In the genomic region with DNA sequence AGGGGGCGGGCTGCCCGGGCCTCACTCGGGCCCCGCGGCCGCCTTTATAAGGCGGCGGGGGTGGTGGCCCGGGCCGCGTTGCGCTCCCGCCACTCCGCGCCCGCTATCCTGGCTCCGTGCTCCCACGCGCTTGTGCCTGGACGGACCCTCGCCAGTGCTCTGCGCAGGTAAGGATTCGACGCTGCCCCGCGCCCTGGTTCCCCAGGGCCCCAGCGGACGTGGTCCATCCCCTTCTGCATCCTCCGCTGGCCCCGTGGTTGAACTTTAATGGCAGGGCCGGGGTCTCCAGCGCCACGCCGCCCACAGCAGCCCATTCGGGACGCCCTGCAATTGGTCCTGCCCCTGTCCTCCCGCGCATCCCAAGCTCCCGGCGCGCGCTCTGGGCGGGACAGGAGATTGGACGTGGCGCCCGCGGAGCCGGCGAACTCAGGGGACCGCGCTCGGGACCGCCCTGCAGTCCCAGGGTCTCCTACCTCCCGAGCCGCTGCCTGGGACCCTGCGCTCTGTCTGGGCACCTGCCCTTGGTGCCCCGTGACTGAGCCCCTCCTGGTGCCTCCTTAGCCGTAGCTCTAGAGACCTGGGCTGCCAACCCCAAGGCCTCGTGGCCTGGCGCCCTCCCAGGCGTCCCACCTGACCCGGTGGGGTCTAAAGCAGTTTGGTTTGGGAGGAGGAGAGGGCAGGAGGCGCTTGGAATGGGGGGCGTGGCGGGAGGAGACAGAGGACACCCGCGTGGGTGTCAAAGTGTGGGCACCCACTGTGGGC, we compare ENCODE assay signal across 9 cellular contexts. TPM values are rescaled to one million over a fixed set of nuclear protein-coding genes. Genes with fewer than 3 reads are reported as not detected.
DNase-seq lines count a peak whose midpoint lies in the region; ATAC-seq, FAIRE-seq and TF ChIP-seq lines count a peak whose summit lies in the region.
"Had no signal": no experiment of that assay in that cellular context is flagged by ENCODE, and none has a peak within 500 bp of the region (broad histone marks: within the 10 kb centered on the region; RNA-seq: fewer than 3 reads in every experiment).

ALPL (plus strand) TSS at position 73 of the 762 bp plus-strand sequence. CDS start 44,659 bp downstream, outside the sequence.

- RAD21 ChIA-PET in GM12878 (lab: Charles Lee; ENCODE audit: unreplicated experiment) = interaction anchor here (1.0 to 9.8 kb wide), 5 partner anchors 16 to 150 kb away, joined by 3 to 109 read pairs (median 3); no protein-coding TSS in a partner anchor

- POLR2A ChIA-PET in GM12878 (lab: Charles Lee) = no interaction called here

- H2AFZ ChIP-seq in GM12878 (ENCODE audit: control insufficient read depth, low read depth, low read length) = no peak within 1 kb of the TSS

- no peaks in the 10 kb centered on the region for H3K79me2 ChIP-seq in GM12878 (ENCODE audit: control insufficient read depth, insufficient read depth, low read length)

- H3K4me2 ChIP-seq in GM12878 (ENCODE audit: control insufficient read depth, insufficient read depth) = 0 out of 2 replicates have a peak within 1 kb of the TSS, but pooled peaks have one; percentile 15

- H3K9ac ChIP-seq in GM12878 (ENCODE audit: control insufficient read depth, insufficient read depth, low read length) = no peak within 1 kb of the TSS
- no peak within 1 kb of the TSS for H3K9ac ChIP-seq in kidney (ENCODE audit: low read length in 2 of 2)

- H3K4me1 ChIP-seq in GM12878 (ENCODE audit: control insufficient read depth, insufficient read depth, low read length) = peaks cover 10% of the 10 kb centered on the region
- H3K4me1 ChIP-seq in kidney (ENCODE audit: control insufficient read depth in 1 of 2, insufficient read depth in 1 of 2, low read depth in 1 of 2, low read length in 2 of 2) = peaks cover 1 to 15% of the 10 kb centered on the region in 2 donors
- peaks cover 8 to 51% (median 27%) of the 10 kb centered on the region in 6 donors for H3K4me1 ChIP-seq in spleen

- BruUV-seq in GM12878 (replicated peaks; lab: Mats Ljungman, UMichigan) = no TSS peak

- in situ Hi-C loops in GM12878 (cut with MboI) = no loop called here

- H3K27ac ChIP-seq in GM12878 (ENCODE audit: control insufficient read depth, insufficient read depth) (no peak within 1 kb of the TSS), kidney (ENCODE audit: low read depth in 2 of 2, low read length in 2 of 2) (peak within 1 kb of the TSS in 1 of 2 donors; percentile 24), spleen (peak within 1 kb of the TSS in 4 of 8 donors; percentile 36 to 83 (median 66))

- no peak for FAIRE-seq in GM12878 (lab: Jason Lieb, UNC)
- FAIRE-seq in kidney (lab: Jason Lieb, UNC) = no peak

- no peak for TF ChIP-seq POLR2A in GM12878 (IDR thresholded peaks at IDR 0.05; ENCODE audit: low read depth, low read length)
- no peak for TF ChIP-seq POLR2A in spleen (IDR thresholded peaks at IDR 0.05)

- 20% methylated on average over 54 of the region's 67 CpGs for WGBS in GM12878 (ENCODE audit: insufficient coverage, insufficient replicate concordance, low lambda C conversion rate, missing lambda C conversion rate)
- WGBS in spleen, 5 donors = 5 to 14% (median 8%) methylated on average over 23 to 67 of the region's 67 CpGs

- no peak for TF ChIP-seq EP300 in GM12878 (IDR thresholded peaks at IDR 0.05; ENCODE audit: borderline replicate concordance in 1 of 2, control insufficient read depth in 1 of 2, low read depth in 2 of 2, low read length in 2 of 2)

- ATAC-seq in GM12878 (no peak), GM19452 (IDR thresholded peaks at IDR 0.05; ENCODE audit: unreplicated experiment) (no peak), HG02763 (IDR thresholded peaks at IDR 0.05; ENCODE audit: unreplicated experiment) (no peak)

- TF ChIP-seq CTCF in GM12878 (IDR thresholded peaks at IDR 0.05 in 2 of 3, conservative IDR thresholded peaks at IDR 0.05 in 1 of 3; ENCODE audit: control insufficient read depth in 2 of 3, extremely low read depth in 1 of 3, insufficient read depth in 1 of 3, low read depth in 3 of 3, low read length in 3 of 3) = no peak
- TF ChIP-seq CTCF in kidney (IDR thresholded peaks at IDR 0.05; ENCODE audit: borderline replicate concordance, extremely low read depth, insufficient read depth) = no peak
- TF ChIP-seq CTCF in spleen (IDR thresholded peaks at IDR 0.05 in 8 of 11, conservative IDR thresholded peaks at IDR 0.05 in 3 of 11) = no peak

- DNase-seq in DMS53 (lab: John Stamatoyannopoulos, UW) = peak; percentile 77
- DNase-seq in DMS53 treated with DMSO at 0.1 percent for 48 hours (lab: John Stamatoyannopoulos, UW; ENCODE audit: unreplicated experiment) = no peak
- no peak for DNase-seq in GM12878 (ENCODE audit: low read depth, low spot score)
- no peak for DNase-seq in kidney
- peak; percentile 86 for DNase-seq in spleen
- no peak for DNase-seq in NCI-H146 treated with DMSO at 0.1 percent for 48 hours (lab: John Stamatoyannopoulos, UW; ENCODE audit: unreplicated experiment)

- intact Hi-C loops in GM12878 (cut with micrococcal nuclease; ENCODE audit: unreplicated experiment) = loop anchor here (1.0 to 10.0 kb wide), 3 partner anchors 25 to 145 kb away; no protein-coding TSS in a partner anchor
- intact Hi-C loops in kidney (cut with DNase I) = no loop called here
- intact Hi-C loops in spleen (cut with DNase I; ENCODE audit: low total_unique reads) = loop anchor here (10.0 kb wide), 2 partner anchors 65 to 155 kb away; partner anchors contain the start of gene RAP1GAP

- peaks cover 0 to 16% of the 10 kb centered on the region in 2 experiments for H3K27me3 ChIP-seq in GM12878 (replicated peaks in 1 of 2; ENCODE audit: control insufficient read depth in 2 of 2, insufficient read depth in 2 of 2, low read length in 1 of 2)
- peaks cover 0 to 61% (median 22%) of the 10 kb centered on the region in 7 donors for H3K27me3 ChIP-seq in spleen (replicated peaks in 1 of 7)

- H4K20me1 ChIP-seq in GM12878 (ENCODE audit: control insufficient read depth, insufficient read depth) = no peaks in the 10 kb centered on the region

- no peaks in the 10 kb centered on the region for H3K9me3 ChIP-seq in GM12878 (replicated peaks; ENCODE audit: control insufficient read depth, insufficient read depth, low read length)
- H3K9me3 ChIP-seq in kidney (ENCODE audit: control insufficient read depth in 1 of 2, low read length in 2 of 2) = no peaks in the 10 kb centered on the region
- H3K9me3 ChIP-seq in spleen = no peaks in the 10 kb centered on the region

- no peak for TF ChIP-seq RAD21 in GM12878 (IDR thresholded peaks at IDR 0.05; ENCODE audit: insufficient read depth, low read depth, low read length)

- H3K36me3 ChIP-seq in GM12878 (ENCODE audit: control insufficient read depth in 2 of 2, insufficient read depth in 2 of 2, low read length in 1 of 2) = no peaks in the 10 kb centered on the region
- no peaks in the 10 kb centered on the region for H3K36me3 ChIP-seq in kidney (ENCODE audit: control insufficient read depth in 1 of 2, insufficient read depth in 2 of 2, low read length in 2 of 2)
- H3K36me3 ChIP-seq in spleen = no peaks in the 10 kb centered on the region

- H3K4me3 ChIP-seq in GM12878 = no peak within 1 kb of the TSS
- peak within 1 kb of the TSS; percentile 44 to 50 for H3K4me3 ChIP-seq in kidney (ENCODE audit: low read length in 2 of 2)
- H3K4me3 ChIP-seq in spleen = peak within 1 kb of the TSS; percentile 13 to 67 (median 46)

- SMC1A ChIA-PET in GM12878 (lab: Charles Lee; ENCODE audit: uncharacterized antibody, unreplicated experiment) = interaction anchor here (18.6 kb wide), 1 partner anchor 20 kb away, joined by 326 read pairs; no protein-coding TSS in a partner anchor

- CTCF ChIA-PET in GM12878 (lab: Yijun Ruan, JAX) = interaction anchor here (1.4 to 14.7 kb wide), 2 partner anchors 8 to 20 kb away, joined by 5 to 327 read pairs; no protein-coding TSS in a partner anchor

TF ChIP-seq in GM12878, 131 proteins besides CTCF, POLR2A, EP300 and RAD21:
- TF ChIP-seq FOXM1 (IDR thresholded peaks at IDR 0.05; ENCODE audit: low read depth, low read length) = no peak
- no peak for TF ChIP-seq SRF (IDR thresholded peaks at IDR 0.05; ENCODE audit: low read depth in 2 of 2, low read length in 2 of 2)

RNA-seq across cellular contexts. Expression of gene ALPL, which starts in this region (rescaled TPM):
- not detected in 2 replicates for total RNA-seq in GM12878 (2013; cell fraction: nucleolus; rRNA removed)
- total RNA-seq in GM12878 (2014; rRNA removed) (0.05 and 0.40 TPM in 2 replicates), GM12878 (2014; rRNA removed; fragmentation: Illumina TruSeq; extraction: Trizol) (not detected in 2 replicates), GM12878 (2021) (0.24 and 0.49 TPM in 2 replicates), kidney (8.4 TPM), spleen (100 to 1,000 TPM in 3 of 7 donors, 10 to 100 TPM in 4; 43.7 to 222 (median 85.0) TPM)
- polyA plus RNA-seq in GM12878 (2011; ENCODE audit: low read depth) = not detected
- polyA plus RNA-seq in GM12878 (2011; rRNA removed) (0.30 and 0.43 TPM in 2 replicates), GM12878 (2014; fragmentation: Illumina TruSeq; extraction: Trizol) (0.19 TPM in 1 of 2 replicates, not detected in the other), GM12878 (2014; fragmentation: Nextera tagmentation; extraction: Ambion mirVana) (under 1 TPM in 1 of 2 experiments, not detected in 1; 0.07 TPM), GM12878 (2014; rRNA removed) (0.10 and 0.22 TPM in 2 replicates), GM12878 (2016; fragmentation: Nextera tagmentation; extraction: Ambion mirVana) (under 1 TPM; 0.20 to 0.59 TPM), kidney (ENCODE audit: insufficient read depth, low read depth, low replicate concordance) (133 TPM), spleen (10 to 100 TPM; 19.5 to 30.8 (median 27.3) TPM)
- polyA plus RNA-seq in GM12878 (2011; cell fraction: cytosol; rRNA removed) = 0.48 and 0.49 TPM in 2 replicates
- polyA plus RNA-seq in GM12878 (2011; cell fraction: nucleus; rRNA removed) = 0.45 and 1.1 TPM in 2 replicates
- 0.08 TPM in 1 of 2 replicates, not detected in the other for polyA plus RNA-seq in GM12878 (2012)
- 0.46 and 1.1 TPM in 2 replicates for polyA minus RNA-seq in GM12878 (2011; rRNA and poly(A)+ RNA removed)
- not detected in 2 replicates for polyA minus RNA-seq in GM12878 (2011; cell fraction: cytosol; rRNA and poly(A)+ RNA removed)
- not detected in 2 replicates for polyA minus RNA-seq in GM12878 (2011; cell fraction: nucleus; rRNA and poly(A)+ RNA removed)
- total RNA-seq: A172 had no signal

Comparison
In these comparisons a context has a peak if more than half of its experiments do, and no peak if none do; other contexts are left out.
1. RNA of gene ALPL (polyA plus RNA-seq): 133 TPM in kidney (single experiment) and 19.5 to 30.8 TPM in spleen; 0.07 to 1.1 TPM in GM12878; every median in the first group is over 4 times any median in the second.
2. DNase-seq: peak in DMS53 (single experiment) and spleen (single experiment); none in DMS53 treated with DMSO at 0.1 percent for 48 hours (single experiment), GM12878 (single experiment), kidney (single experiment) and NCI-H146 treated with DMSO at 0.1 percent for 48 hours (single experiment).